In the genomic region with DNA sequence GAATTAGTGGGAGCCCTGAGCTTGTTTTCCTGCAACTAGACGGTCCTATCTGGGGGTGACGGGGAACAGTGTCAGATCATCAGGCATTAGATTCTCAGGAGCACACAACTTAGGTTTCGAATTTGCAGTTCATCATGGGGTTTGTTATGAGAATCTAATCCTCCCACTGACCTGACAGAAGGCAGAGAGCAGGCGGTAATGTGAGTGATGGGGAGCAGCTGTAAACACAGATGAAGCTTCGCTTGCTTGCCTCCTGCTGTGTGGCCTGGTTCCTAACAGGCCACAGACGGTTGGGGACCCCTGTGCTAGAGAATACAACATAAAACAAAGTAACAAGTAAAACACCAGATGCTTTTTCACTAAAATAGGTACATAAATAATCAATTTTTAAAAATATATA, we compare ENCODE assay signal across 14 cellular contexts.
DNase-seq lines count a peak whose midpoint lies in the region; TF ChIP-seq lines count a peak whose summit lies in the region.
"Had no signal": no experiment of that assay in that cellular context is flagged by ENCODE, and none has a peak within 500 bp of the region (broad histone marks: within the 10 kb centered on the region; RNA-seq: fewer than 3 reads in every experiment).

No MANE protein-coding gene starts in this region.

- POLR2A ChIA-PET in HEK293 (lab: Yijun Ruan, JAX) = no interaction called here

- H3K27ac Mint-ChIP-seq in neural progenitor cell = no peak overlapping the region
- H3K27ac Mint-ChIP-seq: B cell; CD4-positive, alpha-beta T cell; HFFc6 had no signal

- H3K4me2 ChIP-seq in neural progenitor cell = no peak overlapping the region

- no peak overlapping the region for H3K4me3 Mint-ChIP-seq in neural progenitor cell
- H3K4me3 Mint-ChIP-seq: B cell; CD4-positive, alpha-beta T cell; HFFc6 had no signal

- H3K4me1 ChIP-seq in HEK293 (ENCODE audit: control insufficient read depth, insufficient read depth, low read length) = no peaks in the 10 kb centered on the region
- no peaks in the 10 kb centered on the region for H3K4me1 ChIP-seq in neural progenitor cell
- H3K4me1 ChIP-seq: HAP-1 had no signal

- H3K27ac ChIP-seq in HEK293 (ENCODE audit: extremely low read depth, low read depth, low read length) (no peak overlapping the region), neural progenitor cell (no peak overlapping the region)

- no peaks in the 10 kb centered on the region for H3K27me3 ChIP-seq in neural progenitor cell

- TF ChIP-seq CTCF in HEK293 (tag by site-specific recombination; IDR thresholded peaks at IDR 0.05) = no peak
- TF ChIP-seq CTCF in neural progenitor cell (IDR thresholded peaks at IDR 0.05) = no peak

- no peak overlapping the region for H2AFZ ChIP-seq in neural progenitor cell (replicated peaks)

- no peaks in the 10 kb centered on the region for H3K9me3 Mint-ChIP-seq in neural progenitor cell
- H3K9me3 Mint-ChIP-seq: CD4-positive, alpha-beta T cell; HFFc6 had no signal

- H3K9me3 ChIP-seq in HEK293 (ENCODE audit: control insufficient read depth, insufficient read depth, low read depth, low read length) (no peaks in the 10 kb centered on the region), neural progenitor cell (ENCODE audit: low read depth) (no peaks in the 10 kb centered on the region)
- H3K9me3 ChIP-seq: HAP-1 had no signal

- H3K36me3 Mint-ChIP-seq in neural progenitor cell = no peaks in the 10 kb centered on the region

- H3F3A ChIP-seq in neural progenitor cell (ENCODE audit: low read depth) = no peaks in the 10 kb centered on the region

- no peaks in the 10 kb centered on the region for H4K20me1 ChIP-seq in neural progenitor cell (ENCODE audit: low read depth)

- H3K27me3 Mint-ChIP-seq in neural progenitor cell (ENCODE audit: insufficient read depth, low read depth) = no peaks in the 10 kb centered on the region

- H3K4me3 ChIP-seq in HEK293 (ENCODE audit: low read depth, low read length) (no peak overlapping the region), neural progenitor cell (no peak overlapping the region)
- H3K4me3 ChIP-seq: HAP-1 had no signal

- H3K9ac ChIP-seq in neural progenitor cell = no peak overlapping the region

- DNase-seq in DMS 273 (lab: John Stamatoyannopoulos, UW; ENCODE audit: unreplicated experiment) = peak; percentile 48
- DNase-seq in NCI-H524 treated with DMSO at 0.1 percent for 48 hours (lab: John Stamatoyannopoulos, UW) = peak; percentile 28
- peak; percentile 21 for DNase-seq in brain pericyte (ENCODE audit: low read depth, low spot score)
- no peak for DNase-seq in COLO668 (lab: John Stamatoyannopoulos, UW; ENCODE audit: unreplicated experiment)
- no peak for DNase-seq in neural progenitor cell (ENCODE audit: low spot score)
- no peak for DNase-seq in T1000 (lab: John Stamatoyannopoulos, UW)
- DNase-seq: C1 segment of cervical spinal cord; CD4-positive, alpha-beta T cell; DND-41; GDM1; HFFc6 had no signal

- CTCF ChIA-PET in HEK293 (lab: Yijun Ruan, JAX) = no interaction called here

- H3K79me2 ChIP-seq in neural progenitor cell (ENCODE audit: low read depth) = no peaks in the 10 kb centered on the region

- no peaks in the 10 kb centered on the region for H3K4me1 Mint-ChIP-seq in neural progenitor cell
- H3K4me1 Mint-ChIP-seq: B cell had no signal

- H3K36me3 ChIP-seq in HEK293 (ENCODE audit: control insufficient read depth in 2 of 2, insufficient read depth in 1 of 2, low read length in 2 of 2) (no peaks in the 10 kb centered on the region), neural progenitor cell (no peaks in the 10 kb centered on the region)
- H3K36me3 ChIP-seq: HAP-1 had no signal

TF ChIP-seq in HEK293, 187 proteins besides CTCF, POLR2A, EP300 and RAD21:
- peak; percentile 87 for TF ChIP-seq ZNF610 (tag by site-specific recombination; IDR thresholded peaks at IDR 0.05; ENCODE audit: borderline replicate concordance)
- TF ChIP-seq ZNF624 (tag by site-specific recombination; IDR thresholded peaks at IDR 0.05) = no peak
- TF ChIP-seq ZNF785 (tag by site-specific recombination; IDR thresholded peaks at IDR 0.05) = no peak

Comparison
In these comparisons a context has a peak if more than half of its experiments do, and no peak if none do; other contexts are left out.
1. DNase-seq: peak in DMS 273 (single experiment), NCI-H524 treated with DMSO at 0.1 percent for 48 hours (single experiment) and brain pericyte (single experiment); none in COLO668 (single experiment), neural progenitor cell (single experiment) and T1000 (single experiment).